Comparison of ENCODE assay signal across 8 cellular contexts in genomic region chr20:62302341-62303048, GRCh38. TPM values are rescaled to one million over a fixed set of nuclear protein-coding genes. Genes with fewer than 3 reads are reported as not detected.
DNase-seq lines count a peak whose midpoint lies in the region; ATAC-seq, FAIRE-seq and TF ChIP-seq lines count a peak whose summit lies in the region.

A gene with protein sequence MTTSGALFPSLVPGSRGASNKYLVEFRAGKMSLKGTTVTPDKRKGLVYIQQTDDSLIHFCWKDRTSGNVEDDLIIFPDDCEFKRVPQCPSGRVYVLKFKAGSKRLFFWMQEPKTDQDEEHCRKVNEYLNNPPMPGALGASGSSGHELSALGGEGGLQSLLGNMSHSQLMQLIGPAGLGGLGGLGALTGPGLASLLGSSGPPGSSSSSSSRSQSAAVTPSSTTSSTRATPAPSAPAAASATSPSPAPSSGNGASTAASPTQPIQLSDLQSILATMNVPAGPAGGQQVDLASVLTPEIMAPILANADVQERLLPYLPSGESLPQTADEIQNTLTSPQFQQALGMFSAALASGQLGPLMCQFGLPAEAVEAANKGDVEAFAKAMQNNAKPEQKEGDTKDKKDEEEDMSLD (plus strand): TSS chr20:62302997. CDS start chr20:62303569, 572 bp downstream.

- peak; percentile 80 for TF ChIP-seq CTCF in CD14-positive monocyte (IDR thresholded peaks at IDR 0.05)
- peak; percentile 98 for TF ChIP-seq CTCF in HepG2 (CRISPR knock-in tag; IDR thresholded peaks at IDR 0.05)

- TF ChIP-seq EP300 in HepG2 (IDR thresholded peaks at IDR 0.05; ENCODE audit: low read depth in 2 of 2, low read length in 2 of 2) (peak; percentile 80 to 96; a peak in 3 of 4 replicates), HepG2 (CRISPR knock-in tag; IDR thresholded peaks at IDR 0.05; ENCODE audit: borderline replicate concordance) (peak; percentile 81; the same call in 1 of the 2 replicates)

- peaks cover 26% of the 10 kb centered on the region for H3K4me1 Mint-ChIP-seq in CD14-positive monocyte
- peaks cover 38% of the 10 kb centered on the region for H3K4me1 Mint-ChIP-seq in dendritic cell treated with granulocyte-macrophage colony-stimulating factor and Interleukin-4, amounts not matched to agents 40 ng/mL and 50 ng/mL, for 4 days (ENCODE audit: low read depth)

- no TSS peak for BruUV-seq in HepG2 (replicated peaks; lab: Mats Ljungman, UMichigan)

- ATAC-seq in GM19351 (IDR thresholded peaks at IDR 0.05; ENCODE audit: unreplicated experiment) (peak; percentile 78), HG03521 (IDR thresholded peaks at IDR 0.05; ENCODE audit: unreplicated experiment) (peak; percentile 82), HepG2 (peak; percentile 73)

- peaks cover 25% of the 10 kb centered on the region for H4K20me1 ChIP-seq in HepG2 (ENCODE audit: insufficient read depth, low read length)

- no peak within 1 kb of the TSS for H2AFZ ChIP-seq in HepG2 (ENCODE audit: low read length)

- peak within 1 kb of the TSS; percentile 99 for H3K4me2 ChIP-seq in HepG2 (ENCODE audit: low read depth, low read length)

- H3K27me3 Mint-ChIP-seq in CD14-positive monocyte (ENCODE audit: low read depth in 3 of 3), result peaks cover 0 to 4% (median 3%) of the 10 kb centered on the region in 3 donors
- no peaks in the 10 kb centered on the region for H3K27me3 Mint-ChIP-seq in dendritic cell treated with granulocyte-macrophage colony-stimulating factor and Interleukin-4, amounts not matched to agents 40 ng/mL and 50 ng/mL, for 4 days

- peaks cover 50% of the 10 kb centered on the region for H3K4me1 ChIP-seq in HepG2 (ENCODE audit: insufficient read depth, low read length)

- peaks cover 15 to 31% of the 10 kb centered on the region in 2 experiments for H3K36me3 ChIP-seq in HepG2 (replicated peaks in 1 of 2; ENCODE audit: control insufficient read depth in 1 of 2, insufficient read depth in 2 of 2, low read length in 2 of 2)

- peak within 1 kb of the TSS; percentile 74 to 98 (median 93) for H3K4me3 ChIP-seq in HepG2 (replicated peaks in 1 of 3; ENCODE audit: insufficient read depth in 1 of 3, low read depth in 2 of 3, low read length in 3 of 3)

- under 1% methylated on average over 44 of the region's 79 CpGs for WGBS in HepG2 (ENCODE audit: low lambda C conversion rate)

- DNase-seq in CD14-positive monocyte (ENCODE audit: low spot score), result peak; percentile 93
- peak; percentile 94 for DNase-seq in NCI-H748 (lab: John Stamatoyannopoulos, UW; ENCODE audit: unreplicated experiment)
- peak; percentile 93 to 97 for DNase-seq in activated CD4-positive, alpha-beta T cell treated with anti-CD3 and anti-CD28 coated beads, Interleukin-2, amount 50 U/mL, for 24 hours (ENCODE audit: low read depth in 1 of 2, low spot score in 1 of 2)
- peak; percentile 97 for DNase-seq in HepG2 (ENCODE audit: low spot score)
- peak; percentile 97 for DNase-seq in stimulated activated CD4-positive, alpha-beta T cell treated with anti-CD3 and anti-CD28 coated beads, Interleukin-4, amount 100 ng/mL, for 1 hour

- H3K27ac ChIP-seq in HepG2 (ENCODE audit: extremely low read length, insufficient read depth, low read length), result peak within 1 kb of the TSS; percentile 97

- in situ Hi-C loops in HepG2 (cut with HindIII; ENCODE audit: extremely low pct_ligation_motif_present, low pct_unique_long_range_greater_than_20kb), result loop anchor here (5.0 kb wide), 1 partner anchor 65 kb away; the partner anchor contains the start of gene LAMA5

- CTCF ChIA-PET in HepG2 (lab: Yijun Ruan, JAX; ENCODE audit: low intra/inter-chr PET ratio, low total read pairs), result interaction anchor here (1.3 to 6.1 kb wide), 6 partner anchors 66 to 108 kb away, joined by 4 to 73 read pairs (median 12); partner anchors contain the start of gene RPS21

- no peaks in the 10 kb centered on the region for H3K9me3 Mint-ChIP-seq in CD14-positive monocyte
- no peaks in the 10 kb centered on the region for H3K9me3 Mint-ChIP-seq in dendritic cell treated with granulocyte-macrophage colony-stimulating factor and Interleukin-4, amounts not matched to agents 40 ng/mL and 50 ng/mL, for 4 days

- H3K27ac Mint-ChIP-seq in CD14-positive monocyte, result peak within 1 kb of the TSS; percentile 93 to 99 (median 98)
- peak within 1 kb of the TSS; percentile 99 for H3K27ac Mint-ChIP-seq in dendritic cell treated with granulocyte-macrophage colony-stimulating factor and Interleukin-4, amounts not matched to agents 40 ng/mL and 50 ng/mL, for 4 days

- peaks cover 29 to 47% of the 10 kb centered on the region in 2 donors for H3K36me3 Mint-ChIP-seq in CD14-positive monocyte
- H3K36me3 Mint-ChIP-seq in dendritic cell treated with granulocyte-macrophage colony-stimulating factor and Interleukin-4, amounts not matched to agents 40 ng/mL and 50 ng/mL, for 4 days (ENCODE audit: low read depth), result peaks cover 67% of the 10 kb centered on the region

- H3K9me3 ChIP-seq in HepG2 (ENCODE audit: low read length), result no peaks in the 10 kb centered on the region

- H3K27me3 ChIP-seq in HepG2 (ENCODE audit: control insufficient read depth in 1 of 2, insufficient read depth in 2 of 2, low read length in 2 of 2), result no peaks in the 10 kb centered on the region; a peak in 1 of 5 replicates

- H3K4me3 Mint-ChIP-seq in CD14-positive monocyte, result peak within 1 kb of the TSS; percentile 90 to 95
- H3K4me3 Mint-ChIP-seq in dendritic cell treated with granulocyte-macrophage colony-stimulating factor and Interleukin-4, amounts not matched to agents 40 ng/mL and 50 ng/mL, for 4 days, result peak within 1 kb of the TSS; percentile 92

- POLR2A ChIA-PET in HepG2 (lab: Yijun Ruan, JAX), result interaction anchor here (0.7 to 8.3 kb wide), 7 partner anchors 65 to 109 kb away, joined by 3 to 187 read pairs (median 8); partner anchors contain the start of genes LAMA5 and RPS21

- FAIRE-seq in HepG2 (lab: Jason Lieb, UNC), result peak; percentile 54

- H3K9ac ChIP-seq in HepG2 (ENCODE audit: insufficient read depth, low read depth, low read length), result peak within 1 kb of the TSS; percentile 91

- peak in 1 of 2 experiments; percentile 70; a peak in 3 of 4 replicates for TF ChIP-seq POLR2A in HepG2 (IDR thresholded peaks at IDR 0.05; ENCODE audit: insufficient read depth in 1 of 2, low read depth in 2 of 2, low read length in 2 of 2)

- intact Hi-C loops in CD14-positive monocyte (cut with micrococcal nuclease), result loop anchor here (1.0 to 10.0 kb wide), 9 partner anchors 65 to 632 kb away; partner anchors contain the start of genes GID8 (in 1 of the 2), LSM14B (in 1 of the 2), MTG2 (in 1 of the 2) and OGFR (in 1 of the 2)
- intact Hi-C loops in dendritic cell treated with granulocyte-macrophage colony-stimulating factor and Interleukin-4, amounts not matched to agents 40 ng/mL and 50 ng/mL, for 4 days (cut with micrococcal nuclease), result loop anchor here (1.0 to 5.0 kb wide), 5 partner anchors 65 to 490 kb away; partner anchors contain the start of genes MTG2 and OSBPL2
- intact Hi-C loops in HepG2 (cut with micrococcal nuclease; ENCODE audit: unreplicated experiment), result loop anchor here (1.0 kb wide), 2 partner anchors 74 to 80 kb away; no protein-coding TSS in a partner anchor

- H3K79me2 ChIP-seq in HepG2 (ENCODE audit: insufficient read depth, low read length), result peaks cover 32% of the 10 kb centered on the region

- peak; percentile 94 for TF ChIP-seq RAD21 in HepG2 (CRISPR knock-in tag; IDR thresholded peaks at IDR 0.05)

TF ChIP-seq in HepG2, 621 proteins besides CTCF, POLR2A, EP300 and RAD21 (continues in another document):
- TF ChIP-seq TRIM24 (CRISPR knock-in tag; IDR thresholded peaks at IDR 0.05) (no peak), ZKSCAN8 (CRISPR knock-in tag; IDR thresholded peaks at IDR 0.05; ENCODE audit: borderline replicate concordance) (peak; percentile 48; the same call in 1 of the 2 replicates), NFKB2 (CRISPR knock-in tag; IDR thresholded peaks at IDR 0.05; ENCODE audit: borderline replicate concordance) (no peak), ZNF772 (CRISPR knock-in tag; IDR thresholded peaks at IDR 0.05) (peak; percentile 87; the same call in 1 of the 2 replicates)

RNA-seq across cellular contexts. Expression of the gene that starts here (rescaled TPM):
- polyA plus RNA-seq in CD14-positive monocyte (10 to 100 TPM; 72.5 to 81.5 TPM), HepG2 (2011; rRNA removed) (92.9 and 106 TPM in 2 replicates)
- total RNA-seq in HepG2 (2016; rRNA removed; fragmentation: Illumina TruSeq; extraction: Trizol), result 143 and 154 TPM in 2 replicates
- 51.6 and 53.2 TPM in 2 replicates for total RNA-seq in HepG2 (2016; cell fraction: cytosol; rRNA removed; fragmentation: Illumina TruSeq; extraction: Trizol; ENCODE audit: low read depth)
- 149 and 159 TPM in 2 replicates for total RNA-seq in HepG2 (2016; cell fraction: insoluble cytoplasmic fraction; rRNA removed; fragmentation: Illumina TruSeq; extraction: Trizol)
- 59.3 and 62.8 TPM in 2 replicates for total RNA-seq in HepG2 (2016; cell fraction: membrane; rRNA removed; fragmentation: Illumina TruSeq; extraction: Trizol)
- 76.2 and 86.5 TPM in 2 replicates for total RNA-seq in HepG2 (2016; cell fraction: nucleus; rRNA removed; fragmentation: Illumina TruSeq; extraction: Trizol)
- 90.4 and 144 TPM in 2 replicates for polyA plus RNA-seq in HepG2 (2011; cell fraction: cytosol; rRNA removed)
- 158 and 185 TPM in 2 replicates for polyA plus RNA-seq in HepG2 (2011; cell fraction: nucleus; rRNA removed)
- 62.1 and 86.3 TPM in 2 replicates for polyA plus RNA-seq in HepG2 (2012)
- 50.3 and 52.6 TPM in 2 replicates for polyA plus RNA-seq in HepG2 (2016; cell fraction: cytosol; fragmentation: Illumina TruSeq; extraction: Trizol; ENCODE audit: low read depth)
- 185 and 189 TPM in 2 replicates for polyA plus RNA-seq in HepG2 (2016; cell fraction: insoluble cytoplasmic fraction; fragmentation: Illumina TruSeq; extraction: Trizol; ENCODE audit: low read depth)
- polyA plus RNA-seq in HepG2 (2016; cell fraction: membrane; fragmentation: Illumina TruSeq; extraction: Trizol; ENCODE audit: low read depth), result 54.2 and 55.6 TPM in 2 replicates
- polyA plus RNA-seq in HepG2 (2016; cell fraction: nucleus; fragmentation: Illumina TruSeq; extraction: Trizol; ENCODE audit: insufficient read depth, low read depth), result 165 and 171 TPM in 2 replicates
- polyA minus RNA-seq in HepG2 (2011; rRNA and poly(A)+ RNA removed; ENCODE audit: low replicate concordance), result 92.6 and 107 TPM in 2 replicates
- polyA minus RNA-seq in HepG2 (2011; cell fraction: cytosol; rRNA and poly(A)+ RNA removed), result 50.7 and 55.0 TPM in 2 replicates
- 47.2 and 49.4 TPM in 2 replicates for polyA minus RNA-seq in HepG2 (2011; cell fraction: nucleus; rRNA and poly(A)+ RNA removed)

Comparison
In these comparisons a context has a peak if more than half of its experiments do, and no peak if none do; other contexts are left out.
1. Peak in every context shown above with its lines: DNase-seq, ATAC-seq, H3K4me3 ChIP-seq and H3K27ac ChIP-seq.